In the genomic region with DNA sequence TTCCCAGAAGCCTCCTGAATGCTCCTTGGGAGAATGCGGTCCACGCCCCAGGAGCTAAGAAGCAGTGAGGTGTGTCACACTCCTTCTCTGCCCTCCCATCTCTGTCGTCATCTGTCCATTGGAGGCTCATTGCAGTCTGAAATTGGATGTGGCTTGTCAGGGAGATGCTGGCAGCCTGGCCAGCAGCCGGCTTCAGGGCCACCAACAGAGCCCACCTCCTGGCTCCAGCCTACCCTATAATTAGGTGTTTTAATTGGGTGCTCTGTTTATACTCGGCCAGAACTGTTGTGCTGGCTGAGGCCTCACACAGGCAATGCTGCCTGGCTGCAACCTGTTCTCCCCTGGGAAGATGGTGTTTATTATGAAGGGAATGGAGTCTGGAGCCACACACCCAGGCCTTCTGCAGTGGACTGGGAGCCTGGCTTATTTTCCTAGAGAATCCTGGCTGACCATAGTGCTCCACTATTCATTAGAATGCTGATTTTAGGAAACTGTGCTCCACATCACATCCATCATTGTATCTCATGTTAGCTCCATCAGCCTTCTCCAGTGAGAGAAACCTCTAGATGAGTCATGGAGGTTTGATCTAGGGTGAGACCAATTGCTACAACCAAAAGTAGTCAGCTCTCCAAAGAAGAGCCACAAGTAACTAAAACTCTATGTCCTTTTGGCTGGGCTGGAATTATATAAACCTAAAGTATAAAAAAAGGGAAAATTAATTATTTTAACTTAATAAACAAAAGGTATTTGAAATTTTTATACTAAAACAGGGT, we compare ENCODE assay signal across 13 cellular contexts.
DNase-seq lines count a peak whose midpoint lies in the region; ATAC-seq, FAIRE-seq and TF ChIP-seq lines count a peak whose summit lies in the region.
"Had no signal": no experiment of that assay in that cellular context is flagged by ENCODE, and none has a peak within 500 bp of the region (broad histone marks: within the 10 kb centered on the region; RNA-seq: fewer than 3 reads in every experiment).

No MANE protein-coding gene starts in this region.

- no peak overlapping the region for H3K4me3 Mint-ChIP-seq in activated T-helper 17 cell treated with anti-CD3 and anti-CD28 coated beads, Interleukin-2, amount 50 U/mL, for 72 hours

- no peaks in the 10 kb centered on the region for H3K4me1 ChIP-seq in pancreas
- H3K4me1 ChIP-seq: parathyroid adenoma had no signal

- no peak overlapping the region for H3K27ac Mint-ChIP-seq in activated T-helper 17 cell treated with anti-CD3 and anti-CD28 coated beads, Interleukin-2, amount 50 U/mL, for 72 hours

- no peaks in the 10 kb centered on the region for H3K27me3 ChIP-seq in pancreas

- intact Hi-C loops in pancreas (cut with DNase I) = no loop called here

- no peak overlapping the region for H3K27ac ChIP-seq in pancreas
- H3K27ac ChIP-seq: parathyroid adenoma, thoracic aorta had no signal

- peaks cover 20% of the 10 kb centered on the region for H3K4me1 Mint-ChIP-seq in activated T-helper 17 cell treated with anti-CD3 and anti-CD28 coated beads, Interleukin-2, amount 50 U/mL, for 72 hours

- TF ChIP-seq CTCF in pancreas (IDR thresholded peaks at IDR 0.05) = no peak

- H3K9me3 Mint-ChIP-seq in activated T-helper 17 cell treated with anti-CD3 and anti-CD28 coated beads, Interleukin-2, amount 50 U/mL, for 72 hours = no peaks in the 10 kb centered on the region

- ATAC-seq in activated T-helper 17 cell treated with anti-CD3 and anti-CD28 coated beads, Interleukin-2, amount 50 U/mL, for 72 hours (replicated peaks) = peak; percentile 44
- no peak for ATAC-seq in pancreas
- ATAC-seq: Panc1 had no signal

- WGBS in pancreas, 2 donors = 71 to 84% methylated on average over 5 of the region's 5 CpGs

- H3K36me3 ChIP-seq in pancreas = no peaks in the 10 kb centered on the region
- H3K36me3 ChIP-seq: thoracic aorta had no signal

- H3K9me3 ChIP-seq in pancreas = no peaks in the 10 kb centered on the region
- H3K9me3 ChIP-seq: thoracic aorta had no signal

- DNase-seq in EL (peak; percentile 49), MV-4-11 (lab: John Stamatoyannopoulos, UW) (peak; percentile 33), myocyte (ENCODE audit: low read depth) (peak; percentile 48), foreskin melanocyte (no peak), NCI-H1930 (lab: John Stamatoyannopoulos, UW) (no peak), pancreas (no peak)
- DNase-seq: GF-D8, Kasumi-1 had no signal

- H3K27me3 Mint-ChIP-seq in activated T-helper 17 cell treated with anti-CD3 and anti-CD28 coated beads, Interleukin-2, amount 50 U/mL, for 72 hours = peaks cover 4% of the 10 kb centered on the region

- no peak overlapping the region for H3K4me3 ChIP-seq in pancreas
- H3K4me3 ChIP-seq: thoracic aorta had no signal

- H3K36me3 Mint-ChIP-seq in activated T-helper 17 cell treated with anti-CD3 and anti-CD28 coated beads, Interleukin-2, amount 50 U/mL, for 72 hours (ENCODE audit: low read depth) = no peaks in the 10 kb centered on the region

- FAIRE-seq in pancreas (lab: Jason Lieb, UNC) = no peak
- FAIRE-seq: frontal cortex had no signal

Comparison
In these comparisons a context has a peak if more than half of its experiments do, and no peak if none do; other contexts are left out.
1. DNase-seq: peak in EL (single experiment), MV-4-11 (single experiment) and myocyte (single experiment); none in foreskin melanocyte (single experiment), NCI-H1930 (0 of 2) and pancreas (0 of 6).